Comparison of ENCODE assay signal across 8 cellular contexts in genomic region chr17:13030459-13031305, GRCh38. TPM values are rescaled to one million over a fixed set of nuclear protein-coding genes. Genes with fewer than 3 reads are reported as not detected.
DNase-seq lines count a peak whose midpoint lies in the region; ATAC-seq lines count a peak whose summit lies in the region.

No MANE protein-coding gene starts in this region.

- peak; percentile 76 for DNase-seq in NCI-H82 (lab: John Stamatoyannopoulos, UW)
- no peak for DNase-seq in NCI-H82 treated with DMSO at 0.1 percent for 48 hours (lab: John Stamatoyannopoulos, UW; ENCODE audit: unreplicated experiment)
- peak; percentile 53 for DNase-seq in Jurkat, Clone E6-1 (ENCODE audit: low read depth, low spot score)
- DNase-seq in T-helper 17 cell = peak in 2 of 3 donors; percentile 13 to 32
- DNase-seq in central memory CD4-positive, alpha-beta T cell = peak; percentile 44
- peak; percentile 74 for DNase-seq in left kidney (ENCODE audit: low read depth, low spot score)
- DNase-seq in stimulated activated effector memory CD8-positive, alpha-beta T cell treated with anti-CD3 and anti-CD28 coated beads, Interleukin-12 subunit alpha, Interleukin-12 subunit beta, amount 100 ng/mL, for 72 hours (ENCODE audit: low spot score in 2 of 2) = peak; percentile 48 to 77
- DNase-seq in NK-92 (lab: John Stamatoyannopoulos, UW; ENCODE audit: unreplicated experiment) = no peak

- peak; percentile 72 for ATAC-seq in T-helper 17 cell
- peak; percentile 40 for ATAC-seq in stimulated activated effector memory CD8-positive, alpha-beta T cell treated with anti-CD3 and anti-CD28 coated beads, Interleukin-12 subunit alpha, Interleukin-12 subunit beta, amount 100 ng/mL, for 72 hours

- no peak overlapping the region for H3K4me3 ChIP-seq in Jurkat, Clone E6-1 (ENCODE audit: low read length)

- H3K27ac Mint-ChIP-seq in T-helper 17 cell = peak overlapping the region; percentile 34
- H3K27ac Mint-ChIP-seq in stimulated activated effector memory CD8-positive, alpha-beta T cell treated with anti-CD3 and anti-CD28 coated beads, Interleukin-12 subunit alpha, Interleukin-12 subunit beta, amount 100 ng/mL, for 72 hours = no peak overlapping the region

- peaks cover 16% of the 10 kb centered on the region for H3K27me3 Mint-ChIP-seq in T-helper 17 cell

- H3K36me3 Mint-ChIP-seq in T-helper 17 cell (ENCODE audit: low read depth) = peaks cover 2% of the 10 kb centered on the region
- H3K36me3 Mint-ChIP-seq in stimulated activated effector memory CD8-positive, alpha-beta T cell treated with anti-CD3 and anti-CD28 coated beads, Interleukin-12 subunit alpha, Interleukin-12 subunit beta, amount 100 ng/mL, for 72 hours = no peaks in the 10 kb centered on the region

- H3K9me3 Mint-ChIP-seq in stimulated activated effector memory CD8-positive, alpha-beta T cell treated with anti-CD3 and anti-CD28 coated beads, Interleukin-12 subunit alpha, Interleukin-12 subunit beta, amount 100 ng/mL, for 72 hours = peaks cover 2% of the 10 kb centered on the region

- peak overlapping the region; percentile 49 for H3K4me3 Mint-ChIP-seq in T-helper 17 cell
- H3K4me3 Mint-ChIP-seq in stimulated activated effector memory CD8-positive, alpha-beta T cell treated with anti-CD3 and anti-CD28 coated beads, Interleukin-12 subunit alpha, Interleukin-12 subunit beta, amount 100 ng/mL, for 72 hours = no peak overlapping the region

- no peaks in the 10 kb centered on the region for H3K9me3 ChIP-seq in T-helper 17 cell (ENCODE audit: control insufficient read depth, low read length, poor library complexity, severe bottlenecking)

- peaks cover 16% of the 10 kb centered on the region for H3K4me1 Mint-ChIP-seq in T-helper 17 cell
- H3K4me1 Mint-ChIP-seq in stimulated activated effector memory CD8-positive, alpha-beta T cell treated with anti-CD3 and anti-CD28 coated beads, Interleukin-12 subunit alpha, Interleukin-12 subunit beta, amount 100 ng/mL, for 72 hours = no peaks in the 10 kb centered on the region

RNA-seq across cellular contexts. Expression of gene ELAC2, which starts 12.9 kb away (rescaled TPM):
- 109 TPM for polyA plus RNA-seq in Jurkat, Clone E6-1 (2012; ENCODE audit: insufficient read depth, insufficient read length)
- 10 to 100 TPM; 48.8 to 62.9 TPM for total RNA-seq in T-helper 17 cell

Comparison
In these comparisons a context has a peak if more than half of its experiments do, and no peak if none do; other contexts are left out.
1. DNase-seq: peak in NCI-H82 (single experiment), Jurkat, Clone E6-1 (single experiment), T-helper 17 cell (2 of 3), central memory CD4-positive, alpha-beta T cell (single experiment), left kidney (single experiment) and stimulated activated effector memory CD8-positive, alpha-beta T cell treated with anti-CD3 and anti-CD28 coated beads, Interleukin-12 subunit alpha, Interleukin-12 subunit beta, amount 100 ng/mL, for 72 hours (2 of 2); none in NCI-H82 treated with DMSO at 0.1 percent for 48 hours (single experiment) and NK-92 (single experiment).